ENCODE assay signal across 8 cellular contexts in genomic region chr19:37718357-37718756, GRCh38. TPM values are rescaled to one million over a fixed set of nuclear protein-coding genes. Genes with fewer than 3 reads are reported as not detected.
DNase-seq lines count a peak whose midpoint lies in the region; ATAC-seq and TF ChIP-seq lines count a peak whose summit lies in the region.

No MANE protein-coding gene starts in this region.

- H3K4me2 ChIP-seq in MM.1S (ENCODE audit: low read depth, low read length): peak overlapping the region; percentile 86; the same call in 1 of the 2 replicates
- peak overlapping the region; percentile 97 for H3K4me2 ChIP-seq in neural progenitor cell

- no peak for TF ChIP-seq CTCF in CD8-positive, alpha-beta T cell (IDR thresholded peaks at IDR 0.05)
- TF ChIP-seq CTCF in MM.1S (IDR thresholded peaks at IDR 0.05; ENCODE audit: low read length) (no peak), neural progenitor cell (IDR thresholded peaks at IDR 0.05) (no peak), uterus (IDR thresholded peaks at IDR 0.05) (no peak)

- no peaks in the 10 kb centered on the region for H3K27me3 ChIP-seq in CD8-positive, alpha-beta T cell (ENCODE audit: insufficient read depth, low read length)
- H3K27me3 ChIP-seq in MM.1S (replicated peaks; ENCODE audit: insufficient read depth, low read length) (no peaks in the 10 kb centered on the region), duodenal mucosa (ENCODE audit: control insufficient read depth in 1 of 2, insufficient read depth in 2 of 2, low read length in 2 of 2) (no peaks in the 10 kb centered on the region), neural progenitor cell (no peaks in the 10 kb centered on the region), uterus (no peaks in the 10 kb centered on the region)

- peak overlapping the region; percentile 96 for H3K4me3 Mint-ChIP-seq in CD8-positive, alpha-beta T cell
- peak overlapping the region; percentile 99 for H3K4me3 Mint-ChIP-seq in neural progenitor cell

- DNase-seq in CD8-positive, alpha-beta T cell: no peak
- DNase-seq in MM.1S: no peak
- DNase-seq in neural progenitor cell (ENCODE audit: low spot score): peak; percentile 29
- DNase-seq in NCI-H2107 treated with DMSO at 0.1 percent for 48 hours (lab: John Stamatoyannopoulos, UW; ENCODE audit: unreplicated experiment): no peak
- no peak for DNase-seq in uterus

- peak overlapping the region; percentile 98 for H3K27ac Mint-ChIP-seq in CD8-positive, alpha-beta T cell
- H3K27ac Mint-ChIP-seq in neural progenitor cell: peak overlapping the region; percentile 89

- POLR2A ChIA-PET in CD8-positive, alpha-beta T cell (lab: Charles Lee): interaction anchor here (1.5 kb wide), 1 partner anchor 26 kb away, joined by 8 read pairs; no protein-coding TSS in a partner anchor

- H3K9me2 ChIP-seq in MM.1S (replicated peaks; ENCODE audit: insufficient read depth, low read length): no peaks in the 10 kb centered on the region

- no peak for TF ChIP-seq POLR2A in uterus (IDR thresholded peaks at IDR 0.05)

- H3K4me1 ChIP-seq in CD8-positive, alpha-beta T cell (ENCODE audit: insufficient read depth, low read length): peaks cover 11% of the 10 kb centered on the region
- H3K4me1 ChIP-seq in MM.1S (ENCODE audit: low read length): no peaks in the 10 kb centered on the region
- peaks cover 0 to 11% of the 10 kb centered on the region in 2 donors for H3K4me1 ChIP-seq in duodenal mucosa (ENCODE audit: control insufficient read depth in 1 of 2, insufficient read depth in 2 of 2, low read length in 2 of 2)
- peaks cover 16% of the 10 kb centered on the region for H3K4me1 ChIP-seq in neural progenitor cell
- peaks cover 0 to 6% of the 10 kb centered on the region in 2 donors for H3K4me1 ChIP-seq in uterus

- peaks cover 39% of the 10 kb centered on the region for H3K36me3 Mint-ChIP-seq in CD8-positive, alpha-beta T cell
- peaks cover 34% of the 10 kb centered on the region for H3K36me3 Mint-ChIP-seq in neural progenitor cell

- no peak for ATAC-seq in CD8-positive, alpha-beta T cell
- no peak for ATAC-seq in GM18519 (IDR thresholded peaks at IDR 0.05; ENCODE audit: low FRiP score, unreplicated experiment)
- ATAC-seq in HG03108 (IDR thresholded peaks at IDR 0.05; ENCODE audit: unreplicated experiment): no peak

- H3K9me3 ChIP-seq in CD8-positive, alpha-beta T cell (ENCODE audit: low read length): no peaks in the 10 kb centered on the region
- H3K9me3 ChIP-seq in MM.1S (replicated peaks; ENCODE audit: insufficient read depth, low read length) (no peaks in the 10 kb centered on the region), duodenal mucosa (ENCODE audit: control insufficient read depth in 1 of 2, low read length in 2 of 2) (no peaks in the 10 kb centered on the region), neural progenitor cell (ENCODE audit: low read depth) (no peaks in the 10 kb centered on the region), uterus (no peaks in the 10 kb centered on the region)

- peaks cover 9% of the 10 kb centered on the region for H3K9me3 Mint-ChIP-seq in CD8-positive, alpha-beta T cell
- H3K9me3 Mint-ChIP-seq in neural progenitor cell: peaks cover 46% of the 10 kb centered on the region

- H3K4me1 Mint-ChIP-seq in CD8-positive, alpha-beta T cell (ENCODE audit: low read depth): peaks cover 22% of the 10 kb centered on the region
- H3K4me1 Mint-ChIP-seq in neural progenitor cell: peaks cover 10% of the 10 kb centered on the region

- H3K79me2 ChIP-seq in MM.1S (ENCODE audit: low read length) (no peaks in the 10 kb centered on the region), neural progenitor cell (ENCODE audit: low read depth) (peaks cover 59% of the 10 kb centered on the region)

- no peaks in the 10 kb centered on the region for H3F3A ChIP-seq in MM.1S (ENCODE audit: insufficient read depth, low read length)
- H3F3A ChIP-seq in neural progenitor cell (ENCODE audit: low read depth): peaks cover 6% of the 10 kb centered on the region

- H3K27me3 Mint-ChIP-seq in CD8-positive, alpha-beta T cell (ENCODE audit: low read depth): no peaks in the 10 kb centered on the region
- H3K27me3 Mint-ChIP-seq in neural progenitor cell (ENCODE audit: insufficient read depth, low read depth): peaks cover 2% of the 10 kb centered on the region

- H3K36me3 ChIP-seq in CD8-positive, alpha-beta T cell (ENCODE audit: insufficient read depth, low read length): no peaks in the 10 kb centered on the region
- H3K36me3 ChIP-seq in MM.1S (replicated peaks; ENCODE audit: insufficient read depth, low read length) (no peaks in the 10 kb centered on the region), duodenal mucosa (ENCODE audit: control insufficient read depth in 1 of 2, insufficient read depth in 2 of 2, low read length in 2 of 2) (no peaks in the 10 kb centered on the region), neural progenitor cell (peaks cover under 1% of the 10 kb centered on the region), uterus (no peaks in the 10 kb centered on the region)

- intact Hi-C loops in CD8-positive, alpha-beta T cell (cut with DNase I, micrococcal nuclease): loop anchor here in 1 of 2 experiments (2.0 kb wide), 1 partner anchor 60 kb away; the partner anchor contains the start of gene ZNF573
- intact Hi-C loops in uterus (cut with DNase I; ENCODE audit: low total_unique reads): no loop called here

- H3K27ac ChIP-seq in CD8-positive, alpha-beta T cell (ENCODE audit: low read depth, low read length): peak overlapping the region; percentile 73
- H3K27ac ChIP-seq in MM.1S (ENCODE audit: low read length): no peak overlapping the region
- H3K27ac ChIP-seq in duodenal mucosa (ENCODE audit: low read depth, low read length): no peak overlapping the region
- no peak overlapping the region for H3K27ac ChIP-seq in neural progenitor cell
- H3K27ac ChIP-seq in uterus: peak overlapping the region in 1 of 2 donors; percentile 85

- H3K4me3 ChIP-seq in CD8-positive, alpha-beta T cell (ENCODE audit: low read depth, low read length): peak overlapping the region; percentile 67
- H3K4me3 ChIP-seq in MM.1S (ENCODE audit: low read length) (no peak overlapping the region), duodenal mucosa (ENCODE audit: low read depth in 1 of 2, low read length in 2 of 2) (peak overlapping the region; percentile 90 to 92), neural progenitor cell (peak overlapping the region; percentile 92), uterus (peak overlapping the region in 1 of 2 donors; percentile 71)

- CTCF ChIA-PET in CD8-positive, alpha-beta T cell (lab: Charles Lee): no interaction called here

- no peaks in the 10 kb centered on the region for H4K20me1 ChIP-seq in MM.1S (ENCODE audit: insufficient read depth, low read length)
- peaks cover 14% of the 10 kb centered on the region for H4K20me1 ChIP-seq in neural progenitor cell (ENCODE audit: low read depth)

- no peak overlapping the region for H3K9ac ChIP-seq in MM.1S (ENCODE audit: low read length)
- peak overlapping the region in 1 of 2 donors; percentile 68 for H3K9ac ChIP-seq in duodenal mucosa (ENCODE audit: low read depth in 1 of 2, low read length in 2 of 2)
- H3K9ac ChIP-seq in neural progenitor cell: peak overlapping the region; percentile 55

- H2AFZ ChIP-seq in MM.1S (ENCODE audit: low read length) (no peak overlapping the region), neural progenitor cell (replicated peaks) (no peak overlapping the region)

RNA-seq across cellular contexts. Expression of gene ZNF607, which starts 1.2 kb away (rescaled TPM):
- 1 to 10 TPM; 2.9 to 3.3 TPM for total RNA-seq in CD8-positive, alpha-beta T cell
- total RNA-seq in neural progenitor cell (ENCODE audit: low replicate concordance) (15.9 and 19.6 TPM in 2 replicates), uterus (10 to 100 TPM in 3 of 4 donors, 1 to 10 TPM in 1; 3.3 to 42.6 (median 18.7) TPM)
